ENCODE assay signal across 8 cellular contexts in genomic region chr17:67434061-67434525, GRCh38. TPM values are rescaled to one million over a fixed set of nuclear protein-coding genes. Genes with fewer than 3 reads are reported as not detected.
DNase-seq lines count a peak whose midpoint lies in the region; ATAC-seq and TF ChIP-seq lines count a peak whose summit lies in the region.

No MANE protein-coding gene starts in this region.

- intact Hi-C loops in Right ventricle myocardium superior (cut with DNase I) (no loop called here), Calu3 (cut with micrococcal nuclease; ENCODE audit: unreplicated experiment) (no loop called here)

- ATAC-seq in Right ventricle myocardium superior (ENCODE audit: poor library complexity) (peak; percentile 71), GM18519 (IDR thresholded peaks at IDR 0.05; ENCODE audit: low FRiP score, unreplicated experiment) (no peak), HG03378 (IDR thresholded peaks at IDR 0.05; ENCODE audit: unreplicated experiment) (no peak)

- H3K4me3 Mint-ChIP-seq in activated CD4-positive, alpha-beta memory T cell treated with anti-CD3 and anti-CD28 coated beads, Interleukin-2, amount 10 ng/mL, durations not matched to agents 7 days and 5 days = no peak overlapping the region
- H3K4me3 Mint-ChIP-seq in Calu3 (ENCODE audit: low read depth, unreplicated experiment) = no peak overlapping the region

- H3K27me3 Mint-ChIP-seq in activated CD4-positive, alpha-beta memory T cell treated with anti-CD3 and anti-CD28 coated beads, Interleukin-2, amount 10 ng/mL, durations not matched to agents 7 days and 5 days = no peaks in the 10 kb centered on the region
- no peaks in the 10 kb centered on the region for H3K27me3 Mint-ChIP-seq in Calu3 (ENCODE audit: unreplicated experiment)

- DNase-seq in Kasumi-1 (lab: John Stamatoyannopoulos, UW) (peak; percentile 98), Right ventricle myocardium superior (peak; percentile 66), Calu3 (no peak), germinal center (ENCODE audit: low spot score) (no peak)
- DNase-seq in activated CD4-positive, alpha-beta memory T cell treated with anti-CD3 and anti-CD28 coated beads, Interleukin-2, amount 10 ng/mL, durations not matched to agents 7 days and 5 days = peak; percentile 49
- peak; percentile 24 to 53 for DNase-seq in stimulated activated CD4-positive, alpha-beta T cell treated with anti-CD3 and anti-CD28 coated beads, Interleukin-4, amount 100 ng/mL, for 4 hours

- CTCF ChIA-PET in activated CD4-positive, alpha-beta memory T cell treated with anti-CD3 and anti-CD28 coated beads, Interleukin-2, amount 10 ng/mL, durations not matched to agents 7 days and 5 days (lab: Charles Lee) = interaction anchor here (0.6 to 6.5 kb wide), 6 partner anchors 12 to 219 kb away, joined by 3 to 26 read pairs (median 6); no protein-coding TSS in a partner anchor
- CTCF ChIA-PET in Calu3 (lab: Charles Lee) = interaction anchor here (0.5 to 0.6 kb wide), 2 partner anchors 38 to 132 kb away, joined by 3 to 6 read pairs; no protein-coding TSS in a partner anchor

- H3K27ac Mint-ChIP-seq in activated CD4-positive, alpha-beta memory T cell treated with anti-CD3 and anti-CD28 coated beads, Interleukin-2, amount 10 ng/mL, durations not matched to agents 7 days and 5 days = peak overlapping the region; percentile 75
- no peak overlapping the region for H3K27ac Mint-ChIP-seq in Calu3 (ENCODE audit: unreplicated experiment)

- TF ChIP-seq CTCF in Calu3 (IDR thresholded peaks at IDR 0.05; ENCODE audit: unreplicated experiment) = no peak

- no peaks in the 10 kb centered on the region for H3K36me3 Mint-ChIP-seq in activated CD4-positive, alpha-beta memory T cell treated with anti-CD3 and anti-CD28 coated beads, Interleukin-2, amount 10 ng/mL, durations not matched to agents 7 days and 5 days (ENCODE audit: low read depth)
- H3K36me3 Mint-ChIP-seq in Calu3 (ENCODE audit: insufficient read depth, unreplicated experiment) = no peaks in the 10 kb centered on the region

- H3K4me1 Mint-ChIP-seq in activated CD4-positive, alpha-beta memory T cell treated with anti-CD3 and anti-CD28 coated beads, Interleukin-2, amount 10 ng/mL, durations not matched to agents 7 days and 5 days = peaks cover 64% of the 10 kb centered on the region
- no peaks in the 10 kb centered on the region for H3K4me1 Mint-ChIP-seq in Calu3 (ENCODE audit: low read depth, unreplicated experiment)

- POLR2A ChIA-PET in activated CD4-positive, alpha-beta memory T cell treated with anti-CD3 and anti-CD28 coated beads, Interleukin-2, amount 10 ng/mL, durations not matched to agents 7 days and 5 days (lab: Charles Lee) = interaction anchor here (0.9 to 7.4 kb wide), 11 partner anchors 7 to 56 kb away, joined by 3 to 61 read pairs (median 7); no protein-coding TSS in a partner anchor

- no TSS peak for BruUV-seq in Calu3 (replicated peaks; lab: Mats Ljungman, UMichigan)

- H3K9me3 Mint-ChIP-seq in activated CD4-positive, alpha-beta memory T cell treated with anti-CD3 and anti-CD28 coated beads, Interleukin-2, amount 10 ng/mL, durations not matched to agents 7 days and 5 days = no peaks in the 10 kb centered on the region
- H3K9me3 Mint-ChIP-seq in Calu3 (ENCODE audit: low read depth, unreplicated experiment) = no peaks in the 10 kb centered on the region

RNA-seq across cellular contexts. Expression of gene PITPNC1, which starts 57.0 kb away (rescaled TPM):
- total RNA-seq in activated CD4-positive, alpha-beta memory T cell treated with anti-CD3 and anti-CD28 coated beads, Interleukin-2, amount 10 ng/mL, durations not matched to agents 7 days and 5 days = 10 to 100 TPM; 29.1 to 31.1 TPM
- total RNA-seq in Right ventricle myocardium superior (14.6 TPM), Calu3 (2022) (6.9 and 11.4 TPM in 2 replicates)

Comparison
In these comparisons a context has a peak if more than half of its experiments do, and no peak if none do; other contexts are left out.
1. DNase-seq: peak in Kasumi-1 (2 of 2), activated CD4-positive, alpha-beta memory T cell treated with anti-CD3 and anti-CD28 coated beads, Interleukin-2, amount 10 ng/mL, durations not matched to agents 7 days and 5 days (single experiment), Right ventricle myocardium superior (single experiment) and stimulated activated CD4-positive, alpha-beta T cell treated with anti-CD3 and anti-CD28 coated beads, Interleukin-4, amount 100 ng/mL, for 4 hours (2 of 2); none in Calu3 (single experiment) and germinal center (single experiment).